Comparison of ENCODE assay signal across 24 cellular contexts in the genomic region with DNA sequence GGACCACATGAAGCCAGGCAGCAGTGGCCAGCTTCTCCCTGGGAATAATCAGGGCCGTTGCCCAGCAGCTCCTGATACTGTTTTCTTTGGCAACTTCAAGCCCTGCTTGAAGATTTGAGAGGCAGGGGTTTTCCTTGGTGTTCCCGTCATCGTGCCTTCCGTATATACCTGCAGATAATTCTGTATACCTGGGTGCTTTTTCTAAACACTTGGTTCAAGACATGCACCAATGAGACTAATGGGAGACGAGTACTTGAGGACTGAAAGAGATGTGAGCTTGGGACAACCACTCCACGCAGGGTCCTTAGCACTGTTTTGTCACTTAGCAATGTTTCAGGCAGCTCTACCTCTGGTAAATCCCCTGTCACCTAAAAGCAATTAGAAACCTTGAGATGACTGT.
"Had no signal": no experiment of that assay in that cellular context is flagged by ENCODE, and none has a peak within 500 bp of the region (broad histone marks: within the 10 kb centered on the region; RNA-seq: fewer than 3 reads in every experiment).

No MANE protein-coding gene starts in this region.

- H3K9me3 ChIP-seq: ovary, psoas muscle, stomach, thoracic aorta, tibial artery, transverse colon, upper lobe of right lung, uterus had no signal

- H3K79me2 ChIP-seq: parathyroid adenoma had no signal

- H3K4me3 ChIP-seq: neural progenitor cell, ovary, psoas muscle, skin epidermis, stomach, thoracic aorta, tibial artery, transverse colon, upper lobe of right lung, uterus had no signal

- DNase-seq: naive thymus-derived CD4-positive, alpha-beta T cell; natural killer cell; occipital lobe; ovary; posterior cingulate gyrus; psoas muscle; right cardiac atrium; stimulated activated CD4-positive, alpha-beta T cell treated with anti-CD3 and anti-CD28 coated beads, Interleukin-15, amount 100 ng/mL, for 24 hours; stimulated activated CD4-positive, alpha-beta T cell treated with anti-CD3 and anti-CD28 coated beads, Interleukin-2, amount 100 ng/mL, for 24 hours; stimulated activated CD4-positive, alpha-beta T cell treated with anti-CD3 and anti-CD28 coated beads, Interleukin-2, amount 100 ng/mL, for 48 hours; stimulated activated CD4-positive, alpha-beta T cell treated with anti-CD3 and anti-CD28 coated beads, Interleukin-4, amount 100 ng/mL, for 24 hours; stimulated activated naive B cell treated with anti-CD40 and anti-IgM and Interleukin-4, amounts not matched to agents 10 μg/mL and 1 μg/mL and 100 μg/mL, for 72 hours; stimulated activated naive CD4-positive, alpha-beta T cell treated with Interleukin-2 at 50 U/mL for 16 hours; stomach; tibial artery; transverse colon; upper lobe of right lung; uterus had no signal

- H2AFZ ChIP-seq: neural progenitor cell, parathyroid adenoma had no signal

- H3K27ac ChIP-seq: neural progenitor cell, ovary, parathyroid adenoma, psoas muscle, skin epidermis, stomach, thoracic aorta, tibial artery, transverse colon, upper lobe of right lung, uterus had no signal

- ATAC-seq: naive thymus-derived CD4-positive, alpha-beta T cell; natural killer cell; psoas muscle; right cardiac atrium; sciatic nerve; stimulated activated effector memory CD8-positive, alpha-beta T cell treated with anti-CD3 and anti-CD28 coated beads, Interleukin-12 subunit alpha, Interleukin-12 subunit beta, amount 100 ng/mL, for 72 hours; stimulated activated naive B cell treated with anti-CD40 and anti-IgM and Interleukin-4, amounts not matched to agents 10 μg/mL and 1 μg/mL and 100 μg/mL, for 72 hours; upper lobe of right lung had no signal

- H3K9ac ChIP-seq: neural progenitor cell, parathyroid adenoma had no signal

- H3K36me3 ChIP-seq: neural progenitor cell, ovary, stomach, thoracic aorta, tibial artery, transverse colon, upper lobe of right lung, uterus had no signal

- H3K4me2 ChIP-seq: neural progenitor cell had no signal

- H3K4me1 ChIP-seq: neural progenitor cell, parathyroid adenoma, tibial artery, transverse colon, upper lobe of right lung, uterus had no signal

- H3K27me3 ChIP-seq: neural progenitor cell, ovary, stomach, tibial artery, transverse colon, upper lobe of right lung, uterus had no signal
